Comparison of ENCODE assay signal across 1 cellular context in genomic region chr21:15241997-15242767, GRCh38.
TF ChIP-seq lines count a peak whose summit lies in the region.

No MANE protein-coding gene starts in this region.

TF ChIP-seq in WTC11, 78 proteins besides CTCF, POLR2A, EP300 and RAD21 (continued from another document):
- TF ChIP-seq HMGXB4 (CRISPR knock-in tag; IDR thresholded peaks at IDR 0.05) (no peak), NR1H2 (CRISPR knock-in tag; IDR thresholded peaks at IDR 0.05) (no peak)
